1 cellular context compared by ENCODE assay signal in the genomic region with DNA sequence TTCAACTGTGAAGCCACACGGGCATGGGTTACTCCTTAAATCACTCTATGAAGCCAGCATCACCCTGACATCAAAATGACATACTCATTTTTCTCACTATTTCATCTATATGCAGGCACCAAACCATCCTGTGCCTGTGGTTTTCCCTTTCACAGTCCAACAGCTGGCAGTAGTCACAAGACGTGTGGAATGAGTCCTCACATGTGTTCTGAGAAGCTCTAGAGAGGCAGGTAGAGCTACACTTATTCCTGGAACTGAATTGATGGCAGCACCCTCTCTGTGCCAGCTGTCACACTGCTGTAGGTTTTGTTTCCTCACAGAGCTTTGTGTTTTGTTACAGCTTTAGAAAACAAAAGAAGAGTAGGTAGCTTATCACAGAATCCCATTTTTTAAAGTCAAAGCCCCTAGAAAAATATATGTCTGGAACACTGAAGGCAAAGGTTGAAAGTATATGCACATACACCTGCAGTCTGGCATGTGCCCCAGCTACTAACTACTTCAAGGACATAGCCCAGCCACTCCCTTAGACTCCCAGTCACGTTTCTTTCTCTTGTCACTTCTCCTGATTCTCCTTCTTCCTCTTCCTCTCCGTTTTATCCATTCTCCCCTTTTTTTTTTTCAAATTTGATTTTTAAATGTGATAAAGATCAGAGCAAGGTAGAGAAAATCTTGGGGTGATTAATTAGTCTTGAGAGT.
TF ChIP-seq lines count a peak whose summit lies in the region.

No MANE protein-coding gene starts in this region.

TF ChIP-seq in WTC11, 78 proteins besides CTCF, POLR2A, EP300 and RAD21 (continued from another document):
- TF ChIP-seq, protein P1, sequence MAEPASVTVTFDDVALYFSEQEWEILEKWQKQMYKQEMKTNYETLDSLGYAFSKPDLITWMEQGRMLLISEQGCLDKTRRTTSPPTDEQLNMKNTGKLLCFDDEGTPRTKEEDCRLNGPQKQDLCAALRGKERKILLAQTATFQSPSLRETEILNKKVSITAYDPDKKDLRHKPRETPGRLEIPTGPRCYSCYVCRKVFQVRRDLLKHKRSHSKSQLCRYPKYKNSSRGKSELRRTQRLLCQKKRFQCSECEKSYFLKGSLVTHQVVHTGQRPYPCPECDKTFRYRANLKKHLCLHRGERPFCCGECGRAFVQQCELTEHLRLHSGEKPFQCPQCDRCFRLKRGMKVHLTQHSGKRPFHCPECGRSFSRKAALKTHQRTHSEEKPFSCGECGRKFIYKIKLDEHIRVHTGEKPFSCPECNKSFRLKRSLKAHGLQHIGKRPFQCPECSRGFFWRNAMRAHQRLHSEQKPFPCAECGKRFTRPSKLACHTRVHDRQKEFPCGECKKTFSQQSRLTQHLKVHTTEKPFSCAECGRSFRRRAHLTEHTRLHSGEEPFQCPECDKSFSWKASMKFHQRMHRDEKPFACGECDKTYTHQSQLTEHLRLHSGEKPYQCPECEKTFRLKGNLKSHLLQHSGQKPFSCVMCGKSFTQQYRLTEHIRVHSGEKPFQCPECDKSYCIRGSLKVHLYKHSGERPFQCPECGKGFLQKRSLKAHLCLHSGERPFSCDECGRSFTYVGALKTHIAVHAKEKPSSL (CRISPR knock-in tag; conservative IDR thresholded peaks at IDR 0.05), result no peak
- TF ChIP-seq, protein P2, sequence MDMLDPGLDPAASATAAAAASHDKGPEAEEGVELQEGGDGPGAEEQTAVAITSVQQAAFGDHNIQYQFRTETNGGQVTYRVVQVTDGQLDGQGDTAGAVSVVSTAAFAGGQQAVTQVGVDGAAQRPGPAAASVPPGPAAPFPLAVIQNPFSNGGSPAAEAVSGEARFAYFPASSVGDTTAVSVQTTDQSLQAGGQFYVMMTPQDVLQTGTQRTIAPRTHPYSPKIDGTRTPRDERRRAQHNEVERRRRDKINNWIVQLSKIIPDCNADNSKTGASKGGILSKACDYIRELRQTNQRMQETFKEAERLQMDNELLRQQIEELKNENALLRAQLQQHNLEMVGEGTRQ (CRISPR knock-in tag; IDR thresholded peaks at IDR 0.05), result no peak
- TF ChIP-seq ZNF671 (CRISPR knock-in tag; IDR thresholded peaks at IDR 0.05) (no peak), IRF2 (CRISPR knock-in tag; IDR thresholded peaks at IDR 0.05; ENCODE audit: borderline replicate concordance, low read depth) (no peak), HMGA2 (CRISPR knock-in tag; IDR thresholded peaks at IDR 0.05) (no peak), CBFB (CRISPR knock-in tag; IDR thresholded peaks at IDR 0.05; ENCODE audit: low read depth) (no peak), PRRX2 (CRISPR knock-in tag; IDR thresholded peaks at IDR 0.05) (no peak), TCF7 (CRISPR knock-in tag; IDR thresholded peaks at IDR 0.05; ENCODE audit: low read depth) (no peak), GABPB1 (CRISPR knock-in tag; IDR thresholded peaks at IDR 0.05) (no peak), RELA (CRISPR knock-in tag; IDR thresholded peaks at IDR 0.05; ENCODE audit: borderline replicate concordance) (no peak), RORB (CRISPR knock-in tag; IDR thresholded peaks at IDR 0.05) (no peak), TP53 (CRISPR knock-in tag; IDR thresholded peaks at IDR 0.05) (no peak), FOXK1 (CRISPR knock-in tag; IDR thresholded peaks at IDR 0.05) (no peak)
- TF ChIP-seq, protein P3, sequence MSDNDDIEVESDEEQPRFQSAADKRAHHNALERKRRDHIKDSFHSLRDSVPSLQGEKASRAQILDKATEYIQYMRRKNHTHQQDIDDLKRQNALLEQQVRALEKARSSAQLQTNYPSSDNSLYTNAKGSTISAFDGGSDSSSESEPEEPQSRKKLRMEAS (CRISPR knock-in tag; IDR thresholded peaks at IDR 0.05), result no peak
- TF ChIP-seq, protein P4, sequence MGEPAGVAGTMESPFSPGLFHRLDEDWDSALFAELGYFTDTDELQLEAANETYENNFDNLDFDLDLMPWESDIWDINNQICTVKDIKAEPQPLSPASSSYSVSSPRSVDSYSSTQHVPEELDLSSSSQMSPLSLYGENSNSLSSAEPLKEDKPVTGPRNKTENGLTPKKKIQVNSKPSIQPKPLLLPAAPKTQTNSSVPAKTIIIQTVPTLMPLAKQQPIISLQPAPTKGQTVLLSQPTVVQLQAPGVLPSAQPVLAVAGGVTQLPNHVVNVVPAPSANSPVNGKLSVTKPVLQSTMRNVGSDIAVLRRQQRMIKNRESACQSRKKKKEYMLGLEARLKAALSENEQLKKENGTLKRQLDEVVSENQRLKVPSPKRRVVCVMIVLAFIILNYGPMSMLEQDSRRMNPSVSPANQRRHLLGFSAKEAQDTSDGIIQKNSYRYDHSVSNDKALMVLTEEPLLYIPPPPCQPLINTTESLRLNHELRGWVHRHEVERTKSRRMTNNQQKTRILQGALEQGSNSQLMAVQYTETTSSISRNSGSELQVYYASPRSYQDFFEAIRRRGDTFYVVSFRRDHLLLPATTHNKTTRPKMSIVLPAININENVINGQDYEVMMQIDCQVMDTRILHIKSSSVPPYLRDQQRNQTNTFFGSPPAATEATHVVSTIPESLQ (CRISPR knock-in tag; IDR thresholded peaks at IDR 0.05), result no peak
